Comparison of ENCODE assay signal across 13 cellular contexts in the genomic region with DNA sequence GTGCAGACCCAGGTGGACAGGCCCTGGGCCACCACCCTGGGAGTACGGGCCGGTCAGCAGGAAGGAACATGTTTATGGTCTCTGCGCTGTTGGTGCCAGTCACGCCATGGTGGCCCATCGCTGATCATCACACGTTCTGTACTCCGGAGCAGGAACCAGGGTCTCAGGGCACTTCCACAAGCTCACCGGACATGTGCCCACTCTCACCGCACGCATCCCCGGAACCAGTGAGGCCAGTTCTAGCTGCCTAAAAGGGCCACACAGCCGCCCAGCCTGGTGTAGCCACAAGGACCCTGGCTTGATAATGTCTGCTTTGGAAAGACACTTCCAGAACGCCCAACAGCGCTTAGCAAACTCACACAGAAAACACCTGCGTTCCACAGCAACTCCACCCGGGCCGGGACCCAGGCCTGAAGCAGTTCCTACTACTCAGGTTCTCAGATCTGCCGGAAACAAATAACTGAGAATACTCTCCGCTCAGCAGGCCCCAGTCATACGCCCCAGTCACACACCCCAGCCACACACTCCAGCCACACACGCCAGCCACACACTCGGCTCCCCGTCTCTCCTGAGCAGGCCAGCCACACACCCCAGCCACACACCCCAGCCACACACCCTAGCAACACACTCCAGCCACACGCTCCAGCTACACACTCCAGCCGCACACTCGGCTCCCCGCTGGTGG.
A peak's percentile ranks its signal among the peaks of the same experiment; 100 is the strongest.
DNase-seq lines count a peak whose midpoint lies in the region; ATAC-seq, FAIRE-seq and TF ChIP-seq lines count a peak whose summit lies in the region.
"Had no signal": no experiment of that assay in that cellular context is flagged by ENCODE, and none has a peak within 500 bp of the region (broad histone marks: within the 10 kb centered on the region; RNA-seq: fewer than 3 reads in every experiment).

No MANE protein-coding gene starts in this region.

- FAIRE-seq in kidney (lab: Jason Lieb, UNC) = no peak
- FAIRE-seq: pancreas, RCC 7860 had no signal

- CTCF ChIA-PET in naive thymus-derived CD4-positive, alpha-beta T cell (lab: Charles Lee) = interaction anchor here (2.4 kb wide), 1 partner anchor 10 kb away, joined by 13 read pairs; no protein-coding TSS in a partner anchor

- no peaks in the 10 kb centered on the region for H3K9me3 ChIP-seq in adrenal gland (replicated peaks in 1 of 3)
- no peaks in the 10 kb centered on the region for H3K9me3 ChIP-seq in naive thymus-derived CD4-positive, alpha-beta T cell (ENCODE audit: control insufficient read depth in 2 of 3, low read length in 3 of 3)
- H3K9me3 ChIP-seq in kidney (ENCODE audit: control insufficient read depth in 1 of 2, low read length in 2 of 2) = no peaks in the 10 kb centered on the region
- H3K9me3 ChIP-seq: pancreas had no signal

- H3K36me3 Mint-ChIP-seq in activated naive CD8-positive, alpha-beta T cell treated with anti-CD3 and anti-CD28 coated beads, Interleukin-2, amount 10 ng/mL, durations not matched to agents 7 days and 5 days = peaks cover 10% of the 10 kb centered on the region
- H3K36me3 Mint-ChIP-seq in activated naive CD8-positive, alpha-beta T cell treated with anti-CD3 and anti-CD28 coated beads for 36 hours = peaks cover 3% of the 10 kb centered on the region
- H3K36me3 Mint-ChIP-seq in naive thymus-derived CD4-positive, alpha-beta T cell = peaks cover 0 to 8% (median 0%) of the 10 kb centered on the region in 5 donors
- H3K36me3 Mint-ChIP-seq: T-cell had no signal

- no peaks in the 10 kb centered on the region for H3K9me3 Mint-ChIP-seq in activated naive CD8-positive, alpha-beta T cell treated with anti-CD3 and anti-CD28 coated beads, Interleukin-2, amount 10 ng/mL, durations not matched to agents 7 days and 5 days
- no peaks in the 10 kb centered on the region for H3K9me3 Mint-ChIP-seq in activated naive CD8-positive, alpha-beta T cell treated with anti-CD3 and anti-CD28 coated beads for 36 hours
- H3K9me3 Mint-ChIP-seq in naive thymus-derived CD4-positive, alpha-beta T cell = no peaks in the 10 kb centered on the region
- H3K9me3 Mint-ChIP-seq: T-cell had no signal

- peaks cover 18 to 54% of the 10 kb centered on the region in 2 donors for H3K4me1 ChIP-seq in adrenal gland (replicated peaks in 1 of 2)
- peaks cover 17 to 32% of the 10 kb centered on the region in 2 donors for H3K4me1 ChIP-seq in naive thymus-derived CD4-positive, alpha-beta T cell (ENCODE audit: control insufficient read depth in 2 of 2, insufficient read depth in 2 of 2, low read length in 2 of 2)
- H3K4me1 ChIP-seq in kidney (ENCODE audit: control insufficient read depth in 1 of 2, insufficient read depth in 1 of 2, low read depth in 1 of 2, low read length in 2 of 2) = peaks cover 0 to 9% of the 10 kb centered on the region in 2 donors
- H3K4me1 ChIP-seq: pancreas had no signal

- ATAC-seq in activated naive CD8-positive, alpha-beta T cell treated with anti-CD3 and anti-CD28 coated beads, Interleukin-2, amount 10 ng/mL, durations not matched to agents 7 days and 5 days (ENCODE audit: low read depth) = no peak
- ATAC-seq in naive thymus-derived CD4-positive, alpha-beta T cell = no peak
- ATAC-seq in GM21576 (IDR thresholded peaks at IDR 0.05; ENCODE audit: unreplicated experiment) = no peak
- ATAC-seq: T-cell had no signal

- H3K27me3 ChIP-seq in adrenal gland = no peaks in the 10 kb centered on the region
- H3K27me3 ChIP-seq in naive thymus-derived CD4-positive, alpha-beta T cell (ENCODE audit: control insufficient read depth in 2 of 2, insufficient read depth in 2 of 2, low read length in 2 of 2) = no peaks in the 10 kb centered on the region
- H3K27me3 ChIP-seq: pancreas had no signal

- H3K4me1 Mint-ChIP-seq in activated naive CD8-positive, alpha-beta T cell treated with anti-CD3 and anti-CD28 coated beads, Interleukin-2, amount 10 ng/mL, durations not matched to agents 7 days and 5 days = peaks cover 31% of the 10 kb centered on the region
- H3K4me1 Mint-ChIP-seq in activated naive CD8-positive, alpha-beta T cell treated with anti-CD3 and anti-CD28 coated beads for 36 hours = peaks cover 40% of the 10 kb centered on the region
- peaks cover 44 to 66% (median 60%) of the 10 kb centered on the region in 7 donors for H3K4me1 Mint-ChIP-seq in naive thymus-derived CD4-positive, alpha-beta T cell

- POLR2A ChIA-PET in activated naive CD8-positive, alpha-beta T cell treated with anti-CD3 and anti-CD28 coated beads, Interleukin-2, amount 10 ng/mL, durations not matched to agents 7 days and 5 days (lab: Charles Lee) = interaction anchor here (0.6 to 1.4 kb wide), 3 partner anchors 11 to 124 kb away, joined by 3 to 4 read pairs (median 3); a partner anchor contains a TSS
- POLR2A ChIA-PET in naive thymus-derived CD4-positive, alpha-beta T cell (lab: Charles Lee) = interaction anchor here (1.3 to 22.2 kb wide), 2 partner anchors 15 to 92 kb away, joined by 3 to 362 read pairs; no protein-coding TSS in a partner anchor

- in situ Hi-C loops in KBM-7 (cut with MboI; ENCODE audit: low pct_unique_long_range_greater_than_20kb, low sequenced_read_pairs) = no loop called here

- H3K36me3 ChIP-seq in adrenal gland (replicated peaks in 1 of 2) (no peaks in the 10 kb centered on the region), kidney (ENCODE audit: control insufficient read depth in 1 of 2, insufficient read depth in 2 of 2, low read length in 2 of 2) (no peaks in the 10 kb centered on the region)
- H3K36me3 ChIP-seq in naive thymus-derived CD4-positive, alpha-beta T cell (ENCODE audit: control insufficient read depth in 2 of 3, insufficient read depth in 3 of 3, low read length in 3 of 3) = no peaks in the 10 kb centered on the region
- H3K36me3 ChIP-seq: pancreas had no signal

- no peaks in the 10 kb centered on the region for H3K27me3 Mint-ChIP-seq in activated naive CD8-positive, alpha-beta T cell treated with anti-CD3 and anti-CD28 coated beads, Interleukin-2, amount 10 ng/mL, durations not matched to agents 7 days and 5 days
- peaks cover 22% of the 10 kb centered on the region for H3K27me3 Mint-ChIP-seq in activated naive CD8-positive, alpha-beta T cell treated with anti-CD3 and anti-CD28 coated beads for 36 hours
- no peaks in the 10 kb centered on the region for H3K27me3 Mint-ChIP-seq in naive thymus-derived CD4-positive, alpha-beta T cell
- H3K27me3 Mint-ChIP-seq: T-cell had no signal

- H3K4me3 Mint-ChIP-seq in activated naive CD8-positive, alpha-beta T cell treated with anti-CD3 and anti-CD28 coated beads, Interleukin-2, amount 10 ng/mL, durations not matched to agents 7 days and 5 days = no peak overlapping the region
- no peak overlapping the region for H3K4me3 Mint-ChIP-seq in activated naive CD8-positive, alpha-beta T cell treated with anti-CD3 and anti-CD28 coated beads for 36 hours
- H3K4me3 Mint-ChIP-seq in naive thymus-derived CD4-positive, alpha-beta T cell = peak overlapping the region in 1 of 10 donors; percentile 21

- WGBS in adrenal gland, 4 donors = 93 to 98% (median 95%) methylated on average over 15 to 27 of the region's 27 CpGs

- no peak overlapping the region for H3K9ac ChIP-seq in kidney (ENCODE audit: low read length in 2 of 2)

- intact Hi-C loops in adrenal gland (cut with DNase I) (no loop called here), kidney (cut with DNase I) (no loop called here)
- intact Hi-C loops in naive thymus-derived CD4-positive, alpha-beta T cell (cut with micrococcal nuclease) = no loop called here

- peak; percentile 22 for DNase-seq in activated naive CD8-positive, alpha-beta T cell treated with anti-CD3 and anti-CD28 coated beads, Interleukin-2, amount 10 ng/mL, durations not matched to agents 7 days and 5 days
- DNase-seq in activated naive CD8-positive, alpha-beta T cell treated with anti-CD3 and anti-CD28 coated beads for 36 hours = no peak
- DNase-seq in adrenal gland (peak in 5 of 7 donors; percentile 11 to 22 (median 17)), ureter (ENCODE audit: low spot score) (peak; percentile 42), kidney (no peak), KBM-7 (no peak)
- peak in 1 of 9 donors; percentile 3 for DNase-seq in naive thymus-derived CD4-positive, alpha-beta T cell
- DNase-seq: cortex of kidney, NCI-H69, T-cell had no signal

- H3K4me3 ChIP-seq in adrenal gland (no peak overlapping the region), kidney (ENCODE audit: low read length in 2 of 2) (no peak overlapping the region)
- H3K4me3 ChIP-seq in naive thymus-derived CD4-positive, alpha-beta T cell (ENCODE audit: low read length) = no peak overlapping the region
- H3K4me3 ChIP-seq: pancreas had no signal

- TF ChIP-seq POLR2A in adrenal gland (IDR thresholded peaks at IDR 0.05) = no peak

- H3K27ac Mint-ChIP-seq in activated naive CD8-positive, alpha-beta T cell treated with anti-CD3 and anti-CD28 coated beads, Interleukin-2, amount 10 ng/mL, durations not matched to agents 7 days and 5 days = no peak overlapping the region
- no peak overlapping the region for H3K27ac Mint-ChIP-seq in activated naive CD8-positive, alpha-beta T cell treated with anti-CD3 and anti-CD28 coated beads for 36 hours
- peak overlapping the region in 6 of 9 donors; percentile 1 to 74 (median 55) for H3K27ac Mint-ChIP-seq in naive thymus-derived CD4-positive, alpha-beta T cell

- TF ChIP-seq CTCF in adrenal gland (IDR thresholded peaks at IDR 0.05) (no peak), kidney (IDR thresholded peaks at IDR 0.05; ENCODE audit: borderline replicate concordance, extremely low read depth, insufficient read depth) (no peak)

- H3K27ac ChIP-seq in adrenal gland = peak overlapping the region in 1 of 5 donors; percentile 93
- H3K27ac ChIP-seq in naive thymus-derived CD4-positive, alpha-beta T cell (ENCODE audit: low read depth, low read length) = no peak overlapping the region
- H3K27ac ChIP-seq in kidney (ENCODE audit: low read depth in 2 of 2, low read length in 2 of 2) = no peak overlapping the region
- H3K27ac ChIP-seq: pancreas had no signal

Comparison
In these comparisons a context has a peak if more than half of its experiments do, and no peak if none do; other contexts are left out.
1. DNase-seq: peak in activated naive CD8-positive, alpha-beta T cell treated with anti-CD3 and anti-CD28 coated beads, Interleukin-2, amount 10 ng/mL, durations not matched to agents 7 days and 5 days (single experiment), adrenal gland (5 of 7) and ureter (single experiment); none in activated naive CD8-positive, alpha-beta T cell treated with anti-CD3 and anti-CD28 coated beads for 36 hours (single experiment), kidney (single experiment) and KBM-7 (single experiment).
2. H3K27ac Mint-ChIP-seq: peak in naive thymus-derived CD4-positive, alpha-beta T cell (6 of 9); none in activated naive CD8-positive, alpha-beta T cell treated with anti-CD3 and anti-CD28 coated beads, Interleukin-2, amount 10 ng/mL, durations not matched to agents 7 days and 5 days (single experiment) and activated naive CD8-positive, alpha-beta T cell treated with anti-CD3 and anti-CD28 coated beads for 36 hours (single experiment).